ENCODE assay signal across 11 cellular contexts in genomic region chr16:69509125-69509524, GRCh38.
"Had no signal": no experiment of that assay in that cellular context is flagged by ENCODE, and none has a peak within 500 bp of the region (broad histone marks: within the 10 kb centered on the region; RNA-seq: fewer than 3 reads in every experiment).

No MANE protein-coding gene starts in this region.

- FAIRE-seq: H1, H54 had no signal

- H3K36me3 ChIP-seq: HAP-1 had no signal

- ATAC-seq: GM23338, HCT116 had no signal

- H3K4me2 ChIP-seq: GM23338 had no signal

- DNase-seq: GM23248, GOT3, H7, H9, HCEC 1CT, HFFc6 had no signal

- H3K9ac ChIP-seq: GM23248 had no signal

- H3K27ac ChIP-seq: GM23248 had no signal

- H3K4me3 ChIP-seq: GM23248, GM23338, HAP-1 had no signal

- H2AFZ ChIP-seq: GM23248 had no signal

- H3K9me3 ChIP-seq: HAP-1 had no signal

- H3K4me1 ChIP-seq: HAP-1 had no signal
